Comparison of ENCODE assay signal across 10 cellular contexts in the genomic region with DNA sequence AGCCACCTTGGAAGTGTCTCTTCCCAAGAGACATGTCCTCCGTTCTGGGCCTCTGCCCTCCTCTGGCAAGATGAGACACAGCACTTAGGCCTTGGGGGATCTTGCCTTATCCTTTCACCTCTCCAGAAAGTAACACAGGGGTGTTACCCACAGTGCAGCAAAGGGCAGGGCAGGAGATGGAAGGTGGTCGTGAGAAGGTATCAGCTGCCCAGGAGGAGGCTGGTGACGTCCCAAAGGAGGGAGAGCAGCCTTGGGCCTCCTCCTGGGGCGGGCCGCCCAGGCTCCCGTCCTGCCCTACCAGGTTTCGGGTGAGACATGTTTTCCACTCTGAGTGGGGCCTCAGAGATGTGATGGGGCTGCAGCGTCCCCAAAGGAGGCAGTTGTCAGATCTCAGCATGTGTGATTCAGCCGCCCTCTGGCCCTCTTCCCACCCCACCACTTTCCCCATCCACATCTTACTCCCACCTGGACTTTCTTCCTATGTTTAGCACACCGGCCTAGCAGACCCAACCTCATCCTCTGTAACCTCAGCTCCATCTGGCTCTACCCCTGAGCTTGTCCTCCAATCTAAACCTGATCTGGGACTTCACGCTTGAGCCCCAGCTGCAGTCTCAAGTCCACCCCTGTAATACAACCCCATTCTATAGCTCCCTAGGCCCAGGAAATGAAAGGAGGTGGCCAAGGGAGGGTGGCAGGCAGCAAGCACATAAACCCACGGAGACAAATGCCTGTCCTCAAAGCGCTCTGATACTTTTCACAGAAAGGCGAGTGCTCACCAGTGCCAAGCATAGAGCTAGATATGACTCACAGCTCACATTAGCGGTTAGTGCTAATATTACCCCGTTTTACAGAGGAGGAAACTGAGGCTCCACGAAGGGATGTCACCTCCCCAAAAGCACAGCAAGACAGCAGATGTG. TPM values are rescaled to one million over a fixed set of nuclear protein-coding genes. Genes with fewer than 3 reads are reported as not detected.
DNase-seq lines count a peak whose midpoint lies in the region; TF ChIP-seq lines count a peak whose summit lies in the region.
"Had no signal": no experiment of that assay in that cellular context is flagged by ENCODE, and none has a peak within 500 bp of the region (broad histone marks: within the 10 kb centered on the region; RNA-seq: fewer than 3 reads in every experiment).

No MANE protein-coding gene starts in this region.

- H3K27ac ChIP-seq in SK-N-SH (ENCODE audit: low read depth in 2 of 2, low read length in 1 of 2), result peak overlapping the region in 1 of 2 experiments; percentile 81; a peak in 2 of 4 replicates

- no peaks in the 10 kb centered on the region for H3K36me3 ChIP-seq in SK-N-SH (replicated peaks in 1 of 2; ENCODE audit: control insufficient read depth in 1 of 2, insufficient read depth in 2 of 2, low read length in 1 of 2)

- no peaks in the 10 kb centered on the region for H3K9me2 ChIP-seq in SK-N-SH

- peaks cover 7 to 26% of the 10 kb centered on the region in 2 experiments; a peak in 3 of 4 replicates for H3K4me1 ChIP-seq in SK-N-SH (ENCODE audit: control insufficient read depth in 1 of 2, insufficient read depth in 2 of 2, low read depth in 1 of 2, low read length in 1 of 2)

- no peak for TF ChIP-seq EP300 in SK-N-SH (IDR thresholded peaks at IDR 0.05; ENCODE audit: borderline replicate concordance in 1 of 2, low read depth in 1 of 2, low read length in 1 of 2)

- H3K4me2 ChIP-seq in SK-N-SH, result peak overlapping the region; percentile 76; the same call in 1 of the 2 replicates

- DNase-seq in SK-N-SH (no peak), NCI-H1436 treated with DMSO at 0.1 percent for 48 hours (lab: John Stamatoyannopoulos, UW) (no peak), SHP77 treated with DMSO at 0.1 percent for 48 hours (lab: John Stamatoyannopoulos, UW) (no peak), NCI-H774 (lab: John Stamatoyannopoulos, UW) (no peak), SW480 (ENCODE audit: low spot score) (no peak)
- peak; percentile 67 for DNase-seq in activated naive CD4-positive, alpha-beta T cell treated with anti-CD3 and anti-CD28 coated beads, Interleukin-2, amount 50 U/mL, for 16 hours
- peak; percentile 66 to 68 for DNase-seq in stimulated activated CD4-positive, alpha-beta T cell treated with anti-CD3 and anti-CD28 coated beads, Interleukin-2, amount 100 ng/mL, for 48 hours
- DNase-seq: dermis blood vessel endothelial cell, NCI-H1694 had no signal

- H3K79me2 ChIP-seq in SK-N-SH (ENCODE audit: insufficient read depth), result no peaks in the 10 kb centered on the region

- CTCF ChIA-PET in SK-N-SH (lab: Yijun Ruan, JAX), result interaction anchor here (0.9 to 3.5 kb wide), 4 partner anchors 10 to 133 kb away, joined by 3 to 36 read pairs (median 17); no protein-coding TSS in a partner anchor

- peak; percentile 37; the same call in 2 of the 3 replicates for TF ChIP-seq CTCF in GM12872 (IDR thresholded peaks at IDR 0.05; ENCODE audit: insufficient read depth, low read depth, low read length)
- TF ChIP-seq CTCF in SK-N-SH (IDR thresholded peaks at IDR 0.05), result peak; percentile 33

- H3F3A ChIP-seq in SK-N-SH (replicated peaks; ENCODE audit: insufficient read depth), result no peaks in the 10 kb centered on the region

- 76% methylated on average over 16 of the region's 17 CpGs for WGBS in SK-N-SH (ENCODE audit: low lambda C conversion rate)

- peak overlapping the region; percentile 51; the same call in 1 of the 2 replicates for H3K9ac ChIP-seq in SK-N-SH

- H3K9me3 ChIP-seq in SK-N-SH, result no peaks in the 10 kb centered on the region

- POLR2A ChIA-PET in SK-N-SH (lab: Yijun Ruan, JAX), result no interaction called here

- no peak for TF ChIP-seq RAD21 in SK-N-SH (IDR thresholded peaks at IDR 0.05; ENCODE audit: low read length)

- no peaks in the 10 kb centered on the region for H4K20me1 ChIP-seq in SK-N-SH (ENCODE audit: insufficient read depth)

- H3K27me3 ChIP-seq in SK-N-SH (ENCODE audit: insufficient read depth), result no peaks in the 10 kb centered on the region

- H2AFZ ChIP-seq in SK-N-SH (ENCODE audit: low read depth), result no peak overlapping the region

- no peak overlapping the region for H3K4me3 ChIP-seq in SK-N-SH (ENCODE audit: low read depth in 2 of 2, low read length in 1 of 2)

TF ChIP-seq in SK-N-SH, 30 proteins besides CTCF, POLR2A, EP300 and RAD21:
- TF ChIP-seq RFX5 (IDR thresholded peaks at IDR 0.05; ENCODE audit: low read length), result no peak
- no peak for TF ChIP-seq RXRA (IDR thresholded peaks at IDR 0.05; ENCODE audit: borderline replicate concordance, low read depth)
- TF ChIP-seq TAF1 (IDR thresholded peaks at IDR 0.05; ENCODE audit: borderline replicate concordance, low read depth, low read length), result no peak
- 0 out of 2 replicates have a peak, but pooled peaks have one; percentile 3 for TF ChIP-seq SMC3 (IDR thresholded peaks at IDR 0.05; ENCODE audit: low read depth, low read length)
- TF ChIP-seq, protein P1, sequence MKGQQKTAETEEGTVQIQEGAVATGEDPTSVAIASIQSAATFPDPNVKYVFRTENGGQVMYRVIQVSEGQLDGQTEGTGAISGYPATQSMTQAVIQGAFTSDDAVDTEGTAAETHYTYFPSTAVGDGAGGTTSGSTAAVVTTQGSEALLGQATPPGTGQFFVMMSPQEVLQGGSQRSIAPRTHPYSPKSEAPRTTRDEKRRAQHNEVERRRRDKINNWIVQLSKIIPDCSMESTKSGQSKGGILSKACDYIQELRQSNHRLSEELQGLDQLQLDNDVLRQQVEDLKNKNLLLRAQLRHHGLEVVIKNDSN (IDR thresholded peaks at IDR 0.05; ENCODE audit: borderline replicate concordance, low read depth), result no peak
- TF ChIP-seq JUND (IDR thresholded peaks at IDR 0.05), result no peak
- TF ChIP-seq MEF2A (IDR thresholded peaks at IDR 0.05; ENCODE audit: borderline replicate concordance, low read depth), result no peak
- TF ChIP-seq, protein P2, sequence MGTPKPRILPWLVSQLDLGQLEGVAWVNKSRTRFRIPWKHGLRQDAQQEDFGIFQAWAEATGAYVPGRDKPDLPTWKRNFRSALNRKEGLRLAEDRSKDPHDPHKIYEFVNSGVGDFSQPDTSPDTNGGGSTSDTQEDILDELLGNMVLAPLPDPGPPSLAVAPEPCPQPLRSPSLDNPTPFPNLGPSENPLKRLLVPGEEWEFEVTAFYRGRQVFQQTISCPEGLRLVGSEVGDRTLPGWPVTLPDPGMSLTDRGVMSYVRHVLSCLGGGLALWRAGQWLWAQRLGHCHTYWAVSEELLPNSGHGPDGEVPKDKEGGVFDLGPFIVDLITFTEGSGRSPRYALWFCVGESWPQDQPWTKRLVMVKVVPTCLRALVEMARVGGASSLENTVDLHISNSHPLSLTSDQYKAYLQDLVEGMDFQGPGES (IDR thresholded peaks at IDR 0.05; ENCODE audit: low read depth, low read length), result no peak
- TF ChIP-seq, protein P3, sequence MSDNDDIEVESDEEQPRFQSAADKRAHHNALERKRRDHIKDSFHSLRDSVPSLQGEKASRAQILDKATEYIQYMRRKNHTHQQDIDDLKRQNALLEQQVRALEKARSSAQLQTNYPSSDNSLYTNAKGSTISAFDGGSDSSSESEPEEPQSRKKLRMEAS (IDR thresholded peaks at IDR 0.05; ENCODE audit: low read depth), result 0 out of 2 replicates have a peak, but pooled peaks have one; percentile 7
- no peak for TF ChIP-seq FOXJ3 (CRISPR knock-in tag; IDR thresholded peaks at IDR 0.05)
- TF ChIP-seq, protein P4, sequence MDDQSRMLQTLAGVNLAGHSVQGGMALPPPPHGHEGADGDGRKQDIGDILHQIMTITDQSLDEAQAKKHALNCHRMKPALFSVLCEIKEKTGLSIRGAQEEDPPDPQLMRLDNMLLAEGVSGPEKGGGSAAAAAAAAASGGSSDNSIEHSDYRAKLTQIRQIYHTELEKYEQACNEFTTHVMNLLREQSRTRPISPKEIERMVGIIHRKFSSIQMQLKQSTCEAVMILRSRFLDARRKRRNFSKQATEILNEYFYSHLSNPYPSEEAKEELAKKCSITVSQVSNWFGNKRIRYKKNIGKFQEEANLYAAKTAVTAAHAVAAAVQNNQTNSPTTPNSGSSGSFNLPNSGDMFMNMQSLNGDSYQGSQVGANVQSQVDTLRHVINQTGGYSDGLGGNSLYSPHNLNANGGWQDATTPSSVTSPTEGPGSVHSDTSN (IDR thresholded peaks at IDR 0.05), result no peak

RNA-seq across cellular contexts. Expression of a gene that starts 9.3 kb away (rescaled TPM):
- polyA plus RNA-seq in SK-N-SH (2012; rRNA removed), result 0.15 and 0.49 TPM in 2 replicates
- polyA plus RNA-seq in SK-N-SH (2012; cell fraction: cytosol; rRNA removed), result 0.18 and 0.29 TPM in 2 replicates
- polyA plus RNA-seq in SK-N-SH (2012; cell fraction: nucleus; rRNA removed), result 0.89 and 0.94 TPM in 2 replicates

RNA-seq across cellular contexts. Expression of a gene that starts 47.0 kb away (rescaled TPM):
- polyA plus RNA-seq in SK-N-SH (2012; rRNA removed), result 6.9 and 8.5 TPM in 2 replicates
- 2.4 and 4.9 TPM in 2 replicates for polyA plus RNA-seq in SK-N-SH (2012; cell fraction: cytosol; rRNA removed)
- 6.9 and 7.4 TPM in 2 replicates for polyA plus RNA-seq in SK-N-SH (2012; cell fraction: nucleus; rRNA removed)

RNA-seq across cellular contexts. Expression of a gene that starts 52.9 kb away (rescaled TPM):
- 0.71 and 2.4 TPM in 2 replicates for polyA plus RNA-seq in SK-N-SH (2012; rRNA removed)
- polyA plus RNA-seq in SK-N-SH (2012; cell fraction: cytosol; rRNA removed), result 0.85 and 1.7 TPM in 2 replicates
- polyA plus RNA-seq in SK-N-SH (2012; cell fraction: nucleus; rRNA removed), result 3.7 and 4.4 TPM in 2 replicates

Comparison
In these comparisons a context has a peak if more than half of its experiments do, and no peak if none do; other contexts are left out.
1. DNase-seq: peak in activated naive CD4-positive, alpha-beta T cell treated with anti-CD3 and anti-CD28 coated beads, Interleukin-2, amount 50 U/mL, for 16 hours (single experiment) and stimulated activated CD4-positive, alpha-beta T cell treated with anti-CD3 and anti-CD28 coated beads, Interleukin-2, amount 100 ng/mL, for 48 hours (2 of 2); none in SK-N-SH (single experiment), NCI-H1436 treated with DMSO at 0.1 percent for 48 hours (single experiment), SHP77 treated with DMSO at 0.1 percent for 48 hours (single experiment), NCI-H774 (single experiment) and SW480 (single experiment).